25 cellular contexts compared by ENCODE assay signal in genomic region chr17:51672058-51672457, GRCh38.
"Had no signal": no experiment of that assay in that cellular context is flagged by ENCODE, and none has a peak within 500 bp of the region (broad histone marks: within the 10 kb centered on the region; RNA-seq: fewer than 3 reads in every experiment).

No MANE protein-coding gene starts in this region.

- H3K4me1 ChIP-seq: colonic mucosa, esophagus muscularis mucosa, left ventricle myocardium inferior, neural progenitor cell, suprapubic skin, vagina had no signal

- H3K36me3 ChIP-seq: colonic mucosa, esophagus muscularis mucosa, left ventricle myocardium inferior, neural progenitor cell, suprapubic skin, vagina had no signal

- H3K9ac ChIP-seq: neural progenitor cell had no signal

- H3K4me3 ChIP-seq: colonic mucosa, dorsolateral prefrontal cortex, esophagus muscularis mucosa, hepatocyte, left ventricle myocardium inferior, neural progenitor cell, suprapubic skin, vagina had no signal

- H2AFZ ChIP-seq: hepatocyte, neural progenitor cell had no signal

- H3K4me2 ChIP-seq: hepatocyte, neural progenitor cell had no signal

- H3K79me2 ChIP-seq: hepatocyte had no signal

- DNase-seq: activated CD4-positive, alpha-beta memory T cell treated with anti-CD3 and anti-CD28 coated beads for 36 hours; activated CD4-positive, alpha-beta T cell treated with anti-CD3 and anti-CD28 coated beads for 4 hours; activated CD4-positive, CD25-positive, alpha-beta regulatory T cell; activated naive CD4-positive, alpha-beta T cell treated with Interleukin-2 at 50 U/mL for 16 hours; activated naive CD8-positive, alpha-beta T cell treated with anti-CD3 and anti-CD28 coated beads for 36 hours; activated T-cell treated with anti-CD3 and anti-CD28 coated beads, Interleukin-2, amount 50 U/mL, for 48 hours; colonic mucosa; dorsolateral prefrontal cortex; effector memory CD8-positive, alpha-beta T cell; glutamatergic neuron; kidney glomerular epithelial cell; left ventricle myocardium inferior; naive thymus-derived CD8-positive, alpha-beta T cell; posterior cingulate gyrus; small intestine; stimulated activated CD4-positive, alpha-beta T cell treated with anti-CD3 and anti-CD28 coated beads, Interleukin-2, amount 100 ng/mL, for 24 hours; stimulated activated naive CD8-positive, alpha-beta T cell treated with anti-CD3 and anti-CD28 coated beads, Interleukin-15, amount 100 ng/mL, for 72 hours; trophoblast cell had no signal

- H3K27me3 ChIP-seq: colonic mucosa, dorsolateral prefrontal cortex, hepatocyte, neural progenitor cell, suprapubic skin, vagina had no signal

- H3K27ac ChIP-seq: colonic mucosa, dorsolateral prefrontal cortex, esophagus muscularis mucosa, hepatocyte, left ventricle myocardium inferior, neural progenitor cell, suprapubic skin, vagina had no signal

- ATAC-seq: effector memory CD8-positive, alpha-beta T cell; naive thymus-derived CD8-positive, alpha-beta T cell; sciatic nerve; stimulated activated effector memory CD8-positive, alpha-beta T cell treated with anti-CD3 and anti-CD28 coated beads, Interleukin-12 subunit alpha, Interleukin-12 subunit beta, amount 100 ng/mL, for 72 hours; stimulated activated naive CD8-positive, alpha-beta T cell treated with anti-CD3 and anti-CD28 coated beads, Interleukin-15, amount 100 ng/mL, for 72 hours had no signal

- H3K9me3 ChIP-seq: colonic mucosa, suprapubic skin, vagina had no signal
